ENCODE assay signal across 9 cellular contexts in the genomic region with DNA sequence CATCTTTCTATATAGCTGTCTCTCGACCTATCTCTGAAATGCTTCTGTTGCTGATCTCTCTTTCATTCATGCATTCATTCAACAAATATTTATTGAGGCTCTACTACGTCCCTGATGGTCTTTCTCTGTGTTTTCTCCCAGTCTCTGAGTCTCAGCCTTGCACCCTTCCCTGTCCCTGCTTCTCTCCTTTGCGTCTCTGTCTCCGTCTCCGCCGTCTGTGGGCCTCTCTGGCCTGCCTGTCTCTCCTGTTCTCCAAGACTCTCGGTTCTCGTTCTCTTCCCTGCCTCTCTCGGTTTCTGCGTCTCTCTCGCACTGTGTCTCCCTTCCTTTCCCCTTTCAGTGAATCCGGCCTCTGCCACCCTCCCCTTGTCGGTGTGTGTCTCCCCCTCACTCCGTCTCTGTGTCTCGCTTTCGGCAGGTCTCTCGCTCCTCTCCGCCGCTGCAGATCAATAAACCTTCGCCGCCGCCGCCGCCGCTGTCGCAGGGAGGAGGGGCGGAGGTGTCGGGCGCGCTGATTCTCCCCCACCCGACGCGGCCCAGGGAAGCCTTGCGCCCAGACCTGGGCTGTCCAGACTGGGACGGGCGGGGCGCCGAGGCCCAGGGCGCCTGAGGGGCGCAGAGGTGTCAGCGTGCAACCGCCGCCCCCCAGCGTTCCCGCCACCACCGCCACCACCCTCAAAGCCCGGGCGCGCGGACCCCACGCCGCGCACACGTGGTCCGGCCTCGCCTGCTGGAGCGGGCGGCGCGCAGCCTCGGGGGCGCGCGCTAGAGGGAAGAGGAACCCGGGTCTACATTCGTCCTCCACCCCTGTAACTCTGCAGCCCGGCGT. TPM values are rescaled to one million over a fixed set of nuclear protein-coding genes. Genes with fewer than 3 reads are reported as not detected.
DNase-seq lines count a peak whose midpoint lies in the region; ATAC-seq and TF ChIP-seq lines count a peak whose summit lies in the region.
"Had no signal": no experiment of that assay in that cellular context is flagged by ENCODE, and none has a peak within 500 bp of the region (broad histone marks: within the 10 kb centered on the region; RNA-seq: fewer than 3 reads in every experiment).

No MANE protein-coding gene starts in this region.

- H3K9ac ChIP-seq in iPS-20b (ENCODE audit: low read depth, low read length) = no peak overlapping the region

- H3K27ac Mint-ChIP-seq in activated CD4-positive, alpha-beta memory T cell treated with anti-CD3 and anti-CD28 coated beads, Interleukin-2, amount 10 ng/mL, durations not matched to agents 7 days and 5 days = no peak overlapping the region
- peak overlapping the region; percentile 85 for H3K27ac Mint-ChIP-seq in type B pancreatic cell

- H3K36me3 Mint-ChIP-seq in activated CD4-positive, alpha-beta memory T cell treated with anti-CD3 and anti-CD28 coated beads, Interleukin-2, amount 10 ng/mL, durations not matched to agents 7 days and 5 days (ENCODE audit: low read depth) = no peaks in the 10 kb centered on the region
- H3K36me3 Mint-ChIP-seq in type B pancreatic cell = no peaks in the 10 kb centered on the region

- CTCF ChIA-PET in activated CD4-positive, alpha-beta memory T cell treated with anti-CD3 and anti-CD28 coated beads, Interleukin-2, amount 10 ng/mL, durations not matched to agents 7 days and 5 days (lab: Charles Lee) = interaction anchor here (0.6 to 1.7 kb wide), 5 partner anchors 15 to 108 kb away, joined by 3 to 6 read pairs (median 3); a partner anchor contains a TSS

- ATAC-seq in left cardiac atrium (no peak), HG02588 (IDR thresholded peaks at IDR 0.05; ENCODE audit: unreplicated experiment) (no peak)

- H3K9me3 ChIP-seq in cardiac muscle cell (ENCODE audit: low read depth) (no peaks in the 10 kb centered on the region), iPS-20b (ENCODE audit: insufficient read depth, low read depth, low read length) (no peaks in the 10 kb centered on the region)

- DNase-seq in cardiac muscle cell (ENCODE audit: low read depth in 1 of 2, low spot score in 1 of 2) (peak in 1 of 2 donors; percentile 34), left cardiac atrium (no peak), type B pancreatic cell (ENCODE audit: extremely low spot score, unreplicated experiment) (peak; percentile 72), SKM-1 (lab: John Stamatoyannopoulos, UW; ENCODE audit: unreplicated experiment) (no peak), NCI-H187 treated with DMSO at 0.1 percent for 48 hours (lab: John Stamatoyannopoulos, UW) (no peak)
- DNase-seq in activated CD4-positive, alpha-beta memory T cell treated with anti-CD3 and anti-CD28 coated beads, Interleukin-2, amount 10 ng/mL, durations not matched to agents 7 days and 5 days = no peak

- H3K27me3 ChIP-seq in cardiac muscle cell = peaks cover 26% of the 10 kb centered on the region
- peaks cover 78% of the 10 kb centered on the region for H3K27me3 ChIP-seq in iPS-20b (ENCODE audit: insufficient read depth, low read length)

- peak overlapping the region; percentile 8 for H3K4me3 ChIP-seq in cardiac muscle cell
- H3K4me3 ChIP-seq in iPS-20b (ENCODE audit: low read length) = peak overlapping the region; percentile 67; the same call in 1 of the 2 replicates

- POLR2A ChIA-PET in activated CD4-positive, alpha-beta memory T cell treated with anti-CD3 and anti-CD28 coated beads, Interleukin-2, amount 10 ng/mL, durations not matched to agents 7 days and 5 days (lab: Charles Lee) = interaction anchor here (0.9 to 1.7 kb wide), 3 partner anchors 54 to 145 kb away, joined by 3 to 4 read pairs (median 3); a partner anchor contains a TSS

- H3K4me1 ChIP-seq in cardiac muscle cell (ENCODE audit: low read depth) (peaks cover 10% of the 10 kb centered on the region), iPS-20b (ENCODE audit: insufficient read depth, low read length) (peaks cover 16% of the 10 kb centered on the region)

- no peaks in the 10 kb centered on the region for H3K36me3 ChIP-seq in cardiac muscle cell
- no peaks in the 10 kb centered on the region for H3K36me3 ChIP-seq in iPS-20b (ENCODE audit: insufficient read depth, low read depth, low read length)

- no peak overlapping the region for H3K27ac ChIP-seq in cardiac muscle cell
- no peak overlapping the region for H3K27ac ChIP-seq in iPS-20b (ENCODE audit: low read length)

- TF ChIP-seq CTCF in cardiac muscle cell (IDR thresholded peaks at IDR 0.05; ENCODE audit: low read depth, low read length) (no peak), type B pancreatic cell (conservative IDR thresholded peaks at IDR 0.05) (no peak)

- H3K9me3 Mint-ChIP-seq in activated CD4-positive, alpha-beta memory T cell treated with anti-CD3 and anti-CD28 coated beads, Interleukin-2, amount 10 ng/mL, durations not matched to agents 7 days and 5 days = no peaks in the 10 kb centered on the region
- H3K9me3 Mint-ChIP-seq in type B pancreatic cell = no peaks in the 10 kb centered on the region

- intact Hi-C loops in left cardiac atrium (cut with DNase I) = loop anchor here in 1 of 2 donors (5.0 kb wide), 1 partner anchor 34 kb away; no protein-coding TSS in a partner anchor

- peaks cover 59% of the 10 kb centered on the region for H3K27me3 Mint-ChIP-seq in activated CD4-positive, alpha-beta memory T cell treated with anti-CD3 and anti-CD28 coated beads, Interleukin-2, amount 10 ng/mL, durations not matched to agents 7 days and 5 days
- peaks cover 57% of the 10 kb centered on the region for H3K27me3 Mint-ChIP-seq in type B pancreatic cell

- H3K4me3 Mint-ChIP-seq in activated CD4-positive, alpha-beta memory T cell treated with anti-CD3 and anti-CD28 coated beads, Interleukin-2, amount 10 ng/mL, durations not matched to agents 7 days and 5 days = peak overlapping the region; percentile 23
- peak overlapping the region; percentile 89 for H3K4me3 Mint-ChIP-seq in type B pancreatic cell

- peaks cover 60% of the 10 kb centered on the region for H3K4me1 Mint-ChIP-seq in activated CD4-positive, alpha-beta memory T cell treated with anti-CD3 and anti-CD28 coated beads, Interleukin-2, amount 10 ng/mL, durations not matched to agents 7 days and 5 days
- H3K4me1 Mint-ChIP-seq in type B pancreatic cell (ENCODE audit: unreplicated experiment) = peaks cover 33% of the 10 kb centered on the region

RNA-seq across cellular contexts. Expression of a gene that starts 3.0 kb away (rescaled TPM):
- 26.3 and 31.9 TPM in 2 replicates for total RNA-seq in cardiac muscle cell
- polyA plus RNA-seq in cardiac muscle cell = 34.2 and 43.0 TPM in 2 replicates
- 1 to 10 TPM; 1.1 to 1.4 TPM for total RNA-seq in left cardiac atrium
- total RNA-seq in activated CD4-positive, alpha-beta memory T cell treated with anti-CD3 and anti-CD28 coated beads, Interleukin-2, amount 10 ng/mL, durations not matched to agents 7 days and 5 days = 1 to 10 TPM; 3.9 to 4.9 TPM
- 3.4 and 4.7 TPM in 2 replicates for total RNA-seq in type B pancreatic cell (ENCODE audit: low replicate concordance)

RNA-seq across cellular contexts. Expression of a gene that starts 18.1 kb away (rescaled TPM):
- total RNA-seq in cardiac muscle cell = 29.2 and 36.0 TPM in 2 replicates
- 18.3 and 29.6 TPM in 2 replicates for polyA plus RNA-seq in cardiac muscle cell
- 1 to 10 TPM; 2.5 to 2.7 TPM for total RNA-seq in left cardiac atrium
- total RNA-seq in activated CD4-positive, alpha-beta memory T cell treated with anti-CD3 and anti-CD28 coated beads, Interleukin-2, amount 10 ng/mL, durations not matched to agents 7 days and 5 days = 1 to 10 TPM; 6.6 to 8.5 TPM
- total RNA-seq in type B pancreatic cell (ENCODE audit: low replicate concordance) = 21.2 and 22.1 TPM in 2 replicates

RNA-seq across cellular contexts. Expression of a gene that starts 30.6 kb away (rescaled TPM):
- total RNA-seq in cardiac muscle cell (19.5 and 23.0 TPM in 2 replicates), left cardiac atrium (100 to 1,000 TPM; 108 to 142 TPM), type B pancreatic cell (ENCODE audit: low replicate concordance) (61.9 and 69.0 TPM in 2 replicates)
- polyA plus RNA-seq in cardiac muscle cell = 23.0 and 25.2 TPM in 2 replicates
- total RNA-seq in activated CD4-positive, alpha-beta memory T cell treated with anti-CD3 and anti-CD28 coated beads, Interleukin-2, amount 10 ng/mL, durations not matched to agents 7 days and 5 days = 10 to 100 TPM; 73.9 to 76.4 TPM

RNA-seq across cellular contexts. Expression of a gene that starts 46.0 kb away (rescaled TPM):
- total RNA-seq in cardiac muscle cell (39.1 and 43.1 TPM in 2 replicates), left cardiac atrium (10 to 100 TPM; 33.3 to 39.1 TPM), type B pancreatic cell (ENCODE audit: low replicate concordance) (26.1 and 69.9 TPM in 2 replicates)
- 83.5 and 104 TPM in 2 replicates for polyA plus RNA-seq in cardiac muscle cell
- total RNA-seq in activated CD4-positive, alpha-beta memory T cell treated with anti-CD3 and anti-CD28 coated beads, Interleukin-2, amount 10 ng/mL, durations not matched to agents 7 days and 5 days = not detected

RNA-seq across cellular contexts. Expression of a gene that starts 48.1 kb away (rescaled TPM):
- total RNA-seq in cardiac muscle cell (not detected in 2 replicates), left cardiac atrium (not detected), type B pancreatic cell (ENCODE audit: low replicate concordance) (not detected in 2 replicates)
- 0.27 and 0.57 TPM in 2 replicates for polyA plus RNA-seq in cardiac muscle cell
- not detected for total RNA-seq in activated CD4-positive, alpha-beta memory T cell treated with anti-CD3 and anti-CD28 coated beads, Interleukin-2, amount 10 ng/mL, durations not matched to agents 7 days and 5 days
- total RNA-seq: NCI-H460 had no signal
